33 cellular contexts compared by ENCODE assay signal in the genomic region with DNA sequence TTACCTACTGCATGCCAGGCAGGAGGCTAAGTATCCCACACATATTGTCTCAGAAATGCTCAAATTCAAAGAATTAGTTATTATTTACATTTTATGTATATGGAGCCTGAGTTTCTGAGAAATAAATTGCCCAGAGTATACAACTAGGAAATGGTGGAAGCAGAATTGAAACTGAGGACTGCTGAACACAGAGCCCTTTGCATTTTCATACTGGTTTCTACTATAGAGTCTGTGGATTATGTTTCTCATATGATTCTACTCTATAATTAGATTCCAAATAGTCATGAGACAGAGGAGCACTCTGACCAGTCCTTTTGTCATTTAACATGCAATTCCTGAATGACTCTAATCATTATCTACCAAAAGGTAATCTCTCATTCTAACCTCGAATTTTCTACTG.
A peak's percentile ranks its signal among the peaks of the same experiment; 100 is the strongest.
DNase-seq lines count a peak whose midpoint lies in the region; ATAC-seq and TF ChIP-seq lines count a peak whose summit lies in the region.
"Had no signal": no experiment of that assay in that cellular context is flagged by ENCODE, and none has a peak within 500 bp of the region (broad histone marks: within the 10 kb centered on the region; RNA-seq: fewer than 3 reads in every experiment).

No MANE protein-coding gene starts in this region.

- no peak overlapping the region for H3K4me3 ChIP-seq in GM12865 (ENCODE audit: low read depth, low read length)
- H3K4me3 ChIP-seq: left ventricle myocardium inferior had no signal

- ATAC-seq in GM19351 (IDR thresholded peaks at IDR 0.05; ENCODE audit: unreplicated experiment) (peak; percentile 90), HG02885 (IDR thresholded peaks at IDR 0.05; ENCODE audit: poor library complexity, unreplicated experiment) (peak; percentile 85), HG03520 (IDR thresholded peaks at IDR 0.05; ENCODE audit: unreplicated experiment) (peak; percentile 71), HG03108 (IDR thresholded peaks at IDR 0.05; ENCODE audit: unreplicated experiment) (no peak)
- ATAC-seq: activated CD4-positive, alpha-beta T cell treated with anti-CD3 and anti-CD28 coated beads for 36 hours; activated CD8-positive, alpha-beta T cell treated with anti-CD3 and anti-CD28 coated beads, Interleukin-2, amount 10 ng/mL, durations not matched to agents 7 days and 5 days; esophagus mucosa; Panc1; stimulated activated naive CD8-positive, alpha-beta T cell treated with anti-CD3 and anti-CD28 coated beads, Interleukin-15, Interleukin-2, amounts not matched to agents 100 U/mL and 50 U/mL, for 24 hours had no signal

- POLR2A ChIA-PET in MCF 10A (lab: Yijun Ruan, JAX), result no interaction called here

- CTCF ChIA-PET in MCF 10A (lab: Yijun Ruan, JAX), result interaction anchor here (0.7 kb wide), 1 partner anchor 548 kb away, joined by 3 read pairs; no protein-coding TSS in a partner anchor

- no peak overlapping the region for H3K4me3 Mint-ChIP-seq in MCF 10A (ENCODE audit: unreplicated experiment)
- H3K4me3 Mint-ChIP-seq: activated CD4-positive, alpha-beta T cell treated with anti-CD3 and anti-CD28 coated beads for 36 hours; activated CD8-positive, alpha-beta T cell treated with anti-CD3 and anti-CD28 coated beads, Interleukin-2, amount 10 ng/mL, durations not matched to agents 7 days and 5 days; CD4-positive, alpha-beta T cell; nephron progenitor cell had no signal

- H3K4me1 Mint-ChIP-seq in MCF 10A (ENCODE audit: insufficient read depth, unreplicated experiment), result no peaks in the 10 kb centered on the region
- H3K4me1 Mint-ChIP-seq: activated CD4-positive, alpha-beta T cell treated with anti-CD3 and anti-CD28 coated beads for 36 hours; nephron progenitor cell had no signal

- no peaks in the 10 kb centered on the region for H3K9me3 Mint-ChIP-seq in MCF 10A (ENCODE audit: unreplicated experiment)
- H3K9me3 Mint-ChIP-seq: activated T-helper 2 cell treated with anti-CD3 and anti-CD28 coated beads, Interferon-gamma antibody, Interleukin-2, Interleukin-4, amounts not matched to agents 10 μg/mL and 5 μg/mL and 100 μg/mL, durations not matched to agents 14 hours and 24 hours and 36 hours; nephron progenitor cell had no signal

- H3K27me3 Mint-ChIP-seq in MCF 10A (ENCODE audit: insufficient read depth, unreplicated experiment), result no peaks in the 10 kb centered on the region
- H3K27me3 Mint-ChIP-seq: activated CD4-positive, alpha-beta T cell treated with anti-CD3 and anti-CD28 coated beads for 36 hours; CD4-positive, alpha-beta T cell had no signal

- DNase-seq in GM12865 (ENCODE audit: low read depth) (peak; percentile 4), MCF 10A (ENCODE audit: unreplicated experiment) (no peak), hippocampal formation (lab: John Stamatoyannopoulos, UW) (no peak)
- no peak for DNase-seq in activated CD4-positive, CD25-positive, alpha-beta regulatory T cell (lab: John Stamatoyannopoulos, UW)
- DNase-seq: activated CD4-positive, alpha-beta T cell treated with anti-CD3 and anti-CD28 coated beads for 36 hours; activated CD8-positive, alpha-beta T cell treated with anti-CD3 and anti-CD28 coated beads, Interleukin-2, amount 10 ng/mL, durations not matched to agents 7 days and 5 days; activated naive CD4-positive, alpha-beta T cell treated with anti-CD3 and anti-CD28 coated beads, Interleukin-2, amount 50 U/mL, for 16 hours; AML-193; amniotic stem cell; brain microvascular endothelial cell; CD4-positive, alpha-beta T cell; cerebellar nuclear complex; DND-41; GF-D8; glutamatergic neuron; H7; Kasumi-1; left ventricle myocardium inferior; mesenchymal stem cell; NCI-H1436 treated with DMSO at 0.1 percent for 48 hours; NCI-H2081 treated with DMSO at 0.1 percent for 48 hours; NCI-H2227 treated with DMSO at 0.1 percent for 48 hours; NCI-H526; nephron progenitor cell; Right ventricle myocardium superior; stimulated activated naive CD8-positive, alpha-beta T cell treated with anti-CD3 and anti-CD28 coated beads, Interleukin-15, Interleukin-2, amounts not matched to agents 100 U/mL and 50 U/mL, for 24 hours had no signal

- BruUV-seq in MCF 10A (replicated peaks; lab: Mats Ljungman, UMichigan), result no TSS peak

- intact Hi-C loops in MCF 10A (cut with micrococcal nuclease), result no loop called here

- TF ChIP-seq CTCF in GM12865 (IDR thresholded peaks at IDR 0.05; ENCODE audit: insufficient read depth, low read depth, low read length, missing control alignments), result no peak
- TF ChIP-seq CTCF in MCF 10A (IDR thresholded peaks at IDR 0.05; ENCODE audit: unreplicated experiment), result no peak

- no peak overlapping the region for H3K27ac Mint-ChIP-seq in MCF 10A (ENCODE audit: low read depth, unreplicated experiment)
- H3K27ac Mint-ChIP-seq: activated CD4-positive, alpha-beta T cell treated with anti-CD3 and anti-CD28 coated beads for 36 hours; activated CD8-positive, alpha-beta T cell treated with anti-CD3 and anti-CD28 coated beads, Interleukin-2, amount 10 ng/mL, durations not matched to agents 7 days and 5 days; activated T-helper 2 cell treated with anti-CD3 and anti-CD28 coated beads, Interferon-gamma antibody, Interleukin-2, Interleukin-4, amounts not matched to agents 10 μg/mL and 5 μg/mL and 100 μg/mL, durations not matched to agents 14 hours and 24 hours and 36 hours; CD4-positive, alpha-beta T cell; nephron progenitor cell had no signal

- no peaks in the 10 kb centered on the region for H3K36me3 Mint-ChIP-seq in MCF 10A (ENCODE audit: insufficient read depth, unreplicated experiment)
